In the genomic region with DNA sequence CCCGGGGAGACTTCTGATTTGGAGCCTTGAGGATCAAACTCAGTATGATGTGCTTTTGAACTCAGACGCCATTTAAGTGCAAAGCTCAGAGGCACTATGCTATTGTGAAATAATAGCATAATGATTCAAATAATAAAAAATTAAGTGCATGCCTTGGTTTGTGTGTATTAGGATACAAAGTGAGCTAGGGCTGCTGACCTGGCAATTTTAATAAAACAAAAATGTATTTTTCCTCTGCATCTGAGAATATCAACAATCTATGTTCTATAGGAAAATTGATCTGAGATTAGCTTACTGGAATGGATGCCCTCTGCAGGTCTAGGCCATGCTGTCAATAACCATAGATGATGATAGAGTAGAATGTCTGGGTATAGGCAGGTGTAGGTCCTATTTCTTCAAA, we compare ENCODE assay signal across 27 cellular contexts.
"Had no signal": no experiment of that assay in that cellular context is flagged by ENCODE, and none has a peak within 500 bp of the region (broad histone marks: within the 10 kb centered on the region; RNA-seq: fewer than 3 reads in every experiment).

No MANE protein-coding gene starts in this region.

- H3K27ac ChIP-seq: colonic mucosa, coronary artery, dorsolateral prefrontal cortex, epithelial cell of prostate, esophagus muscularis mucosa, esophagus squamous epithelium, foreskin keratinocyte, gastrocnemius medialis, gastroesophageal sphincter, heart left ventricle, heart right ventricle had no signal

- H3K36me3 ChIP-seq: colonic mucosa, esophagus muscularis mucosa, esophagus squamous epithelium, gastrocnemius medialis, gastroesophageal sphincter, heart left ventricle, heart right ventricle had no signal

- H3K4me1 ChIP-seq: colonic mucosa, esophagus muscularis mucosa, esophagus squamous epithelium, foreskin keratinocyte, gastrocnemius medialis, gastroesophageal sphincter, heart left ventricle, heart right ventricle had no signal

- H3K4me3 ChIP-seq: colonic mucosa, coronary artery, dorsolateral prefrontal cortex, esophagus muscularis mucosa, esophagus squamous epithelium, gastrocnemius medialis, gastroesophageal sphincter, heart left ventricle, heart right ventricle had no signal

- ATAC-seq: effector memory CD8-positive, alpha-beta T cell; esophagus mucosa; foreskin keratinocyte; gastrocnemius medialis; gastroesophageal sphincter; heart left ventricle; heart right ventricle had no signal

- H3K9me3 ChIP-seq: colonic mucosa, gastrocnemius medialis had no signal

- H3K27me3 ChIP-seq: colonic mucosa, esophagus muscularis mucosa, esophagus squamous epithelium, foreskin keratinocyte, gastrocnemius medialis, gastroesophageal sphincter had no signal

- DNase-seq: colonic mucosa; cortex of kidney; dermis blood vessel endothelial cell; dorsolateral prefrontal cortex; effector CD4-positive, alpha-beta T cell; effector CD8-positive, alpha-beta T cell; effector memory CD4-positive, alpha-beta T cell; effector memory CD8-positive, alpha-beta T cell; endodermal cell; erythroblast; esophagus squamous epithelium; foreskin fibroblast; foreskin keratinocyte; foreskin melanocyte; gastrocnemius medialis; glutamatergic neuron; heart left ventricle; heart right ventricle had no signal

- FAIRE-seq: colon, endometrium, endothelial cell of umbilical vein, frontal cortex had no signal
